ENCODE assay signal across 11 cellular contexts in genomic region chr5:119359737-119360413, GRCh38. TPM values are rescaled to one million over a fixed set of nuclear protein-coding genes. Genes with fewer than 3 reads are reported as not detected.
A peak's percentile ranks its signal among the peaks of the same experiment; 100 is the strongest.
DNase-seq lines count a peak whose midpoint lies in the region; ATAC-seq, FAIRE-seq and TF ChIP-seq lines count a peak whose summit lies in the region.
"Had no signal": no experiment of that assay in that cellular context is flagged by ENCODE, and none has a peak within 500 bp of the region (broad histone marks: within the 10 kb centered on the region; RNA-seq: fewer than 3 reads in every experiment).

No MANE protein-coding gene starts in this region.

- CTCF ChIA-PET in activated naive CD4-positive, alpha-beta T cell treated with anti-CD3 and anti-CD28 coated beads, Interleukin-2, amount 10 ng/mL, durations not matched to agents 7 days and 5 days (lab: Charles Lee), result interaction anchor here (0.9 to 3.8 kb wide), 6 partner anchors 9 to 52 kb away, joined by 3 to 18 read pairs (median 4); no protein-coding TSS in a partner anchor
- CTCF ChIA-PET in activated CD8-positive, alpha-beta T cell treated with anti-CD3 and anti-CD28 coated beads for 36 hours (lab: Charles Lee), result interaction anchor here (0.7 to 4.7 kb wide), 5 partner anchors 8 to 51 kb away, joined by 3 to 29 read pairs (median 3); no protein-coding TSS in a partner anchor

- peak overlapping the region; percentile 54 for H3K27ac Mint-ChIP-seq in activated naive CD4-positive, alpha-beta T cell treated with anti-CD3 and anti-CD28 coated beads, Interleukin-2, amount 10 ng/mL, durations not matched to agents 7 days and 5 days
- H3K27ac Mint-ChIP-seq in activated CD8-positive, alpha-beta T cell treated with anti-CD3 and anti-CD28 coated beads for 36 hours, result peak overlapping the region; percentile 97

- WGBS in upper lobe of left lung, 2 donors, result 42 to 47% methylated on average over 4 of the region's 4 CpGs

- no peak overlapping the region for H3K9ac ChIP-seq in keratinocyte (ENCODE audit: control insufficient read depth, extremely low read depth, insufficient read depth, low read length)

- H3K27ac ChIP-seq in keratinocyte (ENCODE audit: control insufficient read depth, insufficient read depth, low read length) (peak overlapping the region; percentile 47), upper lobe of left lung (peak overlapping the region in 3 of 4 donors; percentile 38 to 51 (median 48))
- H3K27ac ChIP-seq: vagina had no signal

- H3K4me3 Mint-ChIP-seq in activated naive CD4-positive, alpha-beta T cell treated with anti-CD3 and anti-CD28 coated beads, Interleukin-2, amount 10 ng/mL, durations not matched to agents 7 days and 5 days, result no peak overlapping the region
- H3K4me3 Mint-ChIP-seq in activated CD8-positive, alpha-beta T cell treated with anti-CD3 and anti-CD28 coated beads for 36 hours, result peak overlapping the region; percentile 98

- no peak for TF ChIP-seq EP300 in upper lobe of left lung (IDR thresholded peaks at IDR 0.05)

- H4K20me1 ChIP-seq in keratinocyte (ENCODE audit: control insufficient read depth, extremely low read depth, insufficient read depth, low read length), result peaks cover 3% of the 10 kb centered on the region

- no peaks in the 10 kb centered on the region for H3K36me3 ChIP-seq in keratinocyte (ENCODE audit: control insufficient read depth in 2 of 2, extremely low read depth in 1 of 2, insufficient read depth in 2 of 2, low read length in 2 of 2)
- no peaks in the 10 kb centered on the region for H3K36me3 ChIP-seq in upper lobe of left lung
- H3K36me3 ChIP-seq: vagina had no signal

- no peak for DNase-seq in activated naive CD4-positive, alpha-beta T cell treated with anti-CD3 and anti-CD28 coated beads, Interleukin-2, amount 10 ng/mL, durations not matched to agents 7 days and 5 days
- DNase-seq in activated naive CD4-positive, alpha-beta T cell treated with anti-CD3 and anti-CD28 coated beads, Interleukin-2, amount 50 U/mL, for 16 hours, result no peak
- DNase-seq in activated CD8-positive, alpha-beta T cell treated with anti-CD3 and anti-CD28 coated beads for 36 hours, result no peak
- no peak for DNase-seq in keratinocyte (ENCODE audit: low read depth, low spot score)
- no peak for DNase-seq in upper lobe of left lung
- no peak for DNase-seq in hepatic stellate cell (ENCODE audit: low spot score)
- DNase-seq: DMS53, KG1 had no signal

- peaks cover 2% of the 10 kb centered on the region for H3K9me1 ChIP-seq in keratinocyte (ENCODE audit: control insufficient read depth, extremely low read depth, insufficient read depth, low read length)

- intact Hi-C loops in activated CD8-positive, alpha-beta T cell treated with anti-CD3 and anti-CD28 coated beads for 36 hours (cut with micrococcal nuclease), result loop anchor here (5.0 kb wide), 2 partner anchors 37 to 52 kb away; no protein-coding TSS in a partner anchor

- no peaks in the 10 kb centered on the region for H3K9me3 ChIP-seq in keratinocyte (ENCODE audit: control insufficient read depth, low read depth, low read length)
- H3K9me3 ChIP-seq in upper lobe of left lung, result no peaks in the 10 kb centered on the region
- H3K9me3 ChIP-seq: vagina had no signal

- no peak for ATAC-seq in activated CD8-positive, alpha-beta T cell treated with anti-CD3 and anti-CD28 coated beads for 36 hours
- ATAC-seq in upper lobe of left lung (ENCODE audit: low FRiP score in 2 of 2), result no peak
- no peak for ATAC-seq in GM18502 (IDR thresholded peaks at IDR 0.05; ENCODE audit: poor library complexity, unreplicated experiment)
- ATAC-seq in HG03159 (IDR thresholded peaks at IDR 0.05; ENCODE audit: unreplicated experiment), result no peak

- no peak for FAIRE-seq in keratinocyte (lab: Jason Lieb, UNC)

- no peaks in the 10 kb centered on the region for H3K27me3 Mint-ChIP-seq in activated naive CD4-positive, alpha-beta T cell treated with anti-CD3 and anti-CD28 coated beads, Interleukin-2, amount 10 ng/mL, durations not matched to agents 7 days and 5 days
- H3K27me3 Mint-ChIP-seq in activated CD8-positive, alpha-beta T cell treated with anti-CD3 and anti-CD28 coated beads for 36 hours, result no peaks in the 10 kb centered on the region

- POLR2A ChIA-PET in activated CD8-positive, alpha-beta T cell treated with anti-CD3 and anti-CD28 coated beads for 36 hours (lab: Charles Lee), result interaction anchor here (0.6 to 12.8 kb wide), 8 partner anchors 14 to 107 kb away, joined by 3 to 147 read pairs (median 6); no protein-coding TSS in a partner anchor

- dilution Hi-C loops in keratinocyte (cut with MboI; ENCODE audit: extremely low pct_ligation_motif_present, low sequenced_read_pairs), result no loop called here

- H3K9me3 Mint-ChIP-seq in activated naive CD4-positive, alpha-beta T cell treated with anti-CD3 and anti-CD28 coated beads, Interleukin-2, amount 10 ng/mL, durations not matched to agents 7 days and 5 days, result no peaks in the 10 kb centered on the region
- H3K9me3 Mint-ChIP-seq in activated CD8-positive, alpha-beta T cell treated with anti-CD3 and anti-CD28 coated beads for 36 hours, result no peaks in the 10 kb centered on the region

- H3K4me1 Mint-ChIP-seq in activated naive CD4-positive, alpha-beta T cell treated with anti-CD3 and anti-CD28 coated beads, Interleukin-2, amount 10 ng/mL, durations not matched to agents 7 days and 5 days, result peaks cover 95% of the 10 kb centered on the region
- peaks cover 63% of the 10 kb centered on the region for H3K4me1 Mint-ChIP-seq in activated CD8-positive, alpha-beta T cell treated with anti-CD3 and anti-CD28 coated beads for 36 hours (ENCODE audit: low read depth)

- H3K4me2 ChIP-seq in keratinocyte (ENCODE audit: control insufficient read depth, extremely low read depth, insufficient read depth, low read depth, low read length), result peak overlapping the region; percentile 37

- H3K79me2 ChIP-seq in keratinocyte (ENCODE audit: control insufficient read depth, insufficient read depth, low read length), result peaks cover 13% of the 10 kb centered on the region

- H3K4me1 ChIP-seq in keratinocyte (ENCODE audit: control insufficient read depth, extremely low read depth, insufficient read depth, low read length) (peaks cover 68% of the 10 kb centered on the region), upper lobe of left lung (peaks cover 19 to 68% (median 50%) of the 10 kb centered on the region in 4 donors)

- H3K4me3 ChIP-seq in keratinocyte (ENCODE audit: control insufficient read depth in 2 of 3, extremely low read depth in 1 of 3, insufficient read depth in 2 of 3, low read depth in 1 of 3, low read length in 3 of 3) (no peak overlapping the region), upper lobe of left lung (no peak overlapping the region)
- H3K4me3 ChIP-seq: vagina had no signal

- H3K27me3 ChIP-seq in keratinocyte (ENCODE audit: control insufficient read depth, extremely low read depth, insufficient read depth, low read length) (no peaks in the 10 kb centered on the region), upper lobe of left lung (no peaks in the 10 kb centered on the region)
- H3K27me3 ChIP-seq: vagina had no signal

- no peak for TF ChIP-seq POLR2A in upper lobe of left lung (IDR thresholded peaks at IDR 0.05)

- H3K36me3 Mint-ChIP-seq in activated naive CD4-positive, alpha-beta T cell treated with anti-CD3 and anti-CD28 coated beads, Interleukin-2, amount 10 ng/mL, durations not matched to agents 7 days and 5 days, result peaks cover 67% of the 10 kb centered on the region
- H3K36me3 Mint-ChIP-seq in activated CD8-positive, alpha-beta T cell treated with anti-CD3 and anti-CD28 coated beads for 36 hours (ENCODE audit: low read depth), result peaks cover 83% of the 10 kb centered on the region

- H2AFZ ChIP-seq in keratinocyte (ENCODE audit: control insufficient read depth, low read length), result no peak overlapping the region

- no peak for TF ChIP-seq CTCF in activated CD8-positive, alpha-beta T cell treated with anti-CD3 and anti-CD28 coated beads for 36 hours (IDR thresholded peaks at IDR 0.05)
- TF ChIP-seq CTCF in keratinocyte (optimal IDR thresholded peaks at IDR 0.05 in 1 of 3, IDR thresholded peaks at IDR 0.05 in 1 of 3, conservative IDR thresholded peaks at IDR 0.05 in 1 of 3; ENCODE audit: extremely low read depth in 1 of 3, insufficient read depth in 2 of 3, low read length in 3 of 3) (no peak), upper lobe of left lung (IDR thresholded peaks at IDR 0.05) (no peak)

RNA-seq across cellular contexts. Expression of gene TNFAIP8, which starts 4.1 kb away (rescaled TPM):
- 100 to 1,000 TPM; 135 to 141 TPM for total RNA-seq in activated CD8-positive, alpha-beta T cell treated with anti-CD3 and anti-CD28 coated beads for 36 hours
- polyA plus RNA-seq in keratinocyte, result 12.5 to 20.8 TPM (median 15.6 TPM) in 3 replicates
- 35.7 TPM for polyA plus RNA-seq in keratinocyte (2011; ENCODE audit: low read depth)
- 9.4 and 14.7 TPM in 2 replicates for polyA plus RNA-seq in keratinocyte (2011; cell fraction: cytosol; rRNA removed)
- polyA plus RNA-seq in keratinocyte (2011; cell fraction: nucleus; rRNA removed), result 12.1 and 15.3 TPM in 2 replicates
- polyA plus RNA-seq in keratinocyte (2012; ENCODE audit: low replicate concordance), result 10.3 and 27.0 TPM in 2 replicates
- 0.23 to 15.2 TPM (median 7.0 TPM) in 3 replicates for polyA minus RNA-seq in keratinocyte
- 9.6 TPM for polyA minus RNA-seq in keratinocyte (2011; cell fraction: cytosol; rRNA and poly(A)+ RNA removed)
- polyA minus RNA-seq in keratinocyte (2011; cell fraction: nucleus; rRNA and poly(A)+ RNA removed), result 7.2 and 13.7 TPM in 2 replicates
- 10 to 100 TPM; 14.7 to 33.2 (median 19.7) TPM for total RNA-seq in upper lobe of left lung
